Comparison of ENCODE assay signal across 8 cellular contexts in genomic region chr9:36191290-36191645, GRCh38. TPM values are rescaled to one million over a fixed set of nuclear protein-coding genes. Genes with fewer than 3 reads are reported as not detected.
DNase-seq lines count a peak whose midpoint lies in the region; ATAC-seq, FAIRE-seq and TF ChIP-seq lines count a peak whose summit lies in the region.

No MANE protein-coding gene starts in this region.

- peak overlapping the region; percentile 86 for H2AFZ ChIP-seq in keratinocyte (ENCODE audit: control insufficient read depth, low read length)

- no peaks in the 10 kb centered on the region for H3K9me3 ChIP-seq in SK-N-MC (ENCODE audit: low read depth, low read length)
- H3K9me3 ChIP-seq in ascending aorta = no peaks in the 10 kb centered on the region
- H3K9me3 ChIP-seq in keratinocyte (ENCODE audit: control insufficient read depth, low read depth, low read length) = no peaks in the 10 kb centered on the region

- H3K9me1 ChIP-seq in keratinocyte (ENCODE audit: control insufficient read depth, extremely low read depth, insufficient read depth, low read length) = peaks cover 11% of the 10 kb centered on the region

- H3K9ac ChIP-seq in SK-N-MC (ENCODE audit: insufficient read length) (peak overlapping the region; percentile 92), keratinocyte (ENCODE audit: control insufficient read depth, extremely low read depth, insufficient read depth, low read length) (peak overlapping the region; percentile 92)

- H3K4me3 ChIP-seq in SK-N-MC (peak overlapping the region; percentile 98), ascending aorta (peak overlapping the region; percentile 86 to 99), keratinocyte (ENCODE audit: control insufficient read depth in 2 of 3, extremely low read depth in 1 of 3, insufficient read depth in 2 of 3, low read depth in 1 of 3, low read length in 3 of 3) (peak overlapping the region; percentile 71 to 87 (median 77))

- peak overlapping the region; percentile 92 for H3K4me2 ChIP-seq in keratinocyte (ENCODE audit: control insufficient read depth, extremely low read depth, insufficient read depth, low read depth, low read length)

- peaks cover 30% of the 10 kb centered on the region for H4K20me1 ChIP-seq in keratinocyte (ENCODE audit: control insufficient read depth, extremely low read depth, insufficient read depth, low read length)

- dilution Hi-C loops in keratinocyte (cut with MboI; ENCODE audit: extremely low pct_ligation_motif_present, low sequenced_read_pairs) = loop anchor here (10.0 kb wide), 1 partner anchor 46 kb away; no protein-coding TSS in a partner anchor

- FAIRE-seq in keratinocyte (lab: Jason Lieb, UNC) = no peak

- no peaks in the 10 kb centered on the region for H3K27me3 ChIP-seq in ascending aorta
- H3K27me3 ChIP-seq in keratinocyte (ENCODE audit: control insufficient read depth, extremely low read depth, insufficient read depth, low read length) = no peaks in the 10 kb centered on the region

- no peak overlapping the region for H3K27ac ChIP-seq in SK-N-MC
- peak overlapping the region; percentile 94 to 95 for H3K27ac ChIP-seq in ascending aorta
- H3K27ac ChIP-seq in keratinocyte (ENCODE audit: control insufficient read depth, insufficient read depth, low read length) = peak overlapping the region; percentile 92

- DNase-seq in G401 (ENCODE audit: low spot score) = peak; percentile 26
- DNase-seq in SK-N-MC (ENCODE audit: low read depth, low spot score) = no peak
- no peak for DNase-seq in ascending aorta (ENCODE audit: low spot score in 2 of 2)
- DNase-seq in keratinocyte (ENCODE audit: low read depth, low spot score) = no peak
- peak; percentile 51 for DNase-seq in stimulated activated CD4-positive, alpha-beta T cell treated with anti-CD3 and anti-CD28 coated beads, Interleukin-4, amount 100 ng/mL, for 1 hour
- DNase-seq in epidermal melanocyte (ENCODE audit: insufficient read length, low spot score) = no peak
- DNase-seq in NCI-H187 treated with DMSO at 0.1 percent for 48 hours (lab: John Stamatoyannopoulos, UW) = no peak

- H3K36me3 ChIP-seq in SK-N-MC (ENCODE audit: insufficient read depth, low read length) = peaks cover 16% of the 10 kb centered on the region
- no peaks in the 10 kb centered on the region for H3K36me3 ChIP-seq in ascending aorta
- peaks cover 5 to 9% of the 10 kb centered on the region in 2 experiments for H3K36me3 ChIP-seq in keratinocyte (ENCODE audit: control insufficient read depth in 2 of 2, extremely low read depth in 1 of 2, insufficient read depth in 2 of 2, low read length in 2 of 2)

- H3K4me1 ChIP-seq in ascending aorta (peaks cover 4 to 31% of the 10 kb centered on the region in 2 donors), keratinocyte (ENCODE audit: control insufficient read depth, extremely low read depth, insufficient read depth, low read length) (peaks cover 38% of the 10 kb centered on the region)

- in situ Hi-C loops in G401 (cut with HindIII; ENCODE audit: low sequenced_read_pairs) = no loop called here

- intact Hi-C loops in ascending aorta (cut with DNase I) = loop anchor here (2.0 to 10.0 kb wide), 2 partner anchors 24 to 134 kb away; no protein-coding TSS in a partner anchor

- no peak for TF ChIP-seq CTCF in ascending aorta (IDR thresholded peaks at IDR 0.05)
- no peak for TF ChIP-seq CTCF in keratinocyte (optimal IDR thresholded peaks at IDR 0.05 in 1 of 3, IDR thresholded peaks at IDR 0.05 in 1 of 3, conservative IDR thresholded peaks at IDR 0.05 in 1 of 3; ENCODE audit: extremely low read depth in 1 of 3, insufficient read depth in 2 of 3, low read length in 3 of 3)

- H3K79me2 ChIP-seq in keratinocyte (ENCODE audit: control insufficient read depth, insufficient read depth, low read length) = peaks cover 54% of the 10 kb centered on the region

- ATAC-seq in HG02840 (IDR thresholded peaks at IDR 0.05; ENCODE audit: low FRiP score, unreplicated experiment) = peak; percentile 11

RNA-seq across cellular contexts. Expression of gene CLTA, which starts 0.5 kb away (rescaled TPM):
- total RNA-seq in G401 (2014; rRNA removed; shearing (Covaris generic)) = 630 and 665 TPM in 2 replicates
- total RNA-seq in ascending aorta = 222 TPM
- 231 to 325 TPM (median 290 TPM) in 3 replicates for polyA plus RNA-seq in keratinocyte
- polyA plus RNA-seq in keratinocyte (2011; ENCODE audit: low read depth) = 477 TPM
- 319 and 330 TPM in 2 replicates for polyA plus RNA-seq in keratinocyte (2011; cell fraction: cytosol; rRNA removed)
- polyA plus RNA-seq in keratinocyte (2011; cell fraction: nucleus; rRNA removed) = 135 and 169 TPM in 2 replicates
- polyA plus RNA-seq in keratinocyte (2012; ENCODE audit: low replicate concordance) = 204 and 273 TPM in 2 replicates
- polyA minus RNA-seq in keratinocyte = 80.4 to 100 TPM (median 94.7 TPM) in 3 replicates
- polyA minus RNA-seq in keratinocyte (2011; cell fraction: cytosol; rRNA and poly(A)+ RNA removed) = 128 TPM
- 34.9 and 42.8 TPM in 2 replicates for polyA minus RNA-seq in keratinocyte (2011; cell fraction: nucleus; rRNA and poly(A)+ RNA removed)

RNA-seq across cellular contexts. Expression of gene CCIN, which starts 22.1 kb away (rescaled TPM):
- total RNA-seq in G401 (2014; rRNA removed; shearing (Covaris generic)) = 0.62 TPM in 1 of 2 replicates, not detected in the other
- not detected for total RNA-seq in ascending aorta
- polyA plus RNA-seq in keratinocyte = 0.10 TPM in 1 of 3 replicates, not detected in the others
- not detected for polyA plus RNA-seq in keratinocyte (2011; ENCODE audit: low read depth)
- 0.04 and 0.05 TPM in 2 replicates for polyA plus RNA-seq in keratinocyte (2011; cell fraction: cytosol; rRNA removed)
- polyA plus RNA-seq in keratinocyte (2011; cell fraction: nucleus; rRNA removed) = 0.17 and 0.25 TPM in 2 replicates
- 0.06 TPM in 1 of 2 replicates, not detected in the other for polyA plus RNA-seq in keratinocyte (2012; ENCODE audit: low replicate concordance)
- polyA minus RNA-seq in keratinocyte = 0.16 TPM in 1 of 3 replicates, not detected in the others
- polyA minus RNA-seq in keratinocyte (2011; cell fraction: cytosol; rRNA and poly(A)+ RNA removed) = not detected
- polyA minus RNA-seq in keratinocyte (2011; cell fraction: nucleus; rRNA and poly(A)+ RNA removed) = not detected in 2 replicates

RNA-seq across cellular contexts. Expression of gene GLIPR2, which starts 54.7 kb away (rescaled TPM):
- 15.0 and 19.8 TPM in 2 replicates for total RNA-seq in G401 (2014; rRNA removed; shearing (Covaris generic))
- 54.4 TPM for total RNA-seq in ascending aorta
- 3.7 to 6.1 TPM (median 4.1 TPM) in 3 replicates for polyA plus RNA-seq in keratinocyte
- 0.36 TPM for polyA plus RNA-seq in keratinocyte (2011; ENCODE audit: low read depth)
- 4.2 and 4.7 TPM in 2 replicates for polyA plus RNA-seq in keratinocyte (2011; cell fraction: cytosol; rRNA removed)
- 3.5 and 3.6 TPM in 2 replicates for polyA plus RNA-seq in keratinocyte (2011; cell fraction: nucleus; rRNA removed)
- 0.89 and 2.8 TPM in 2 replicates for polyA plus RNA-seq in keratinocyte (2012; ENCODE audit: low replicate concordance)
- polyA minus RNA-seq in keratinocyte = 2.7 TPM in 2 of 3 replicates, not detected in the other
- 3.3 TPM for polyA minus RNA-seq in keratinocyte (2011; cell fraction: cytosol; rRNA and poly(A)+ RNA removed)
- 0.70 and 0.95 TPM in 2 replicates for polyA minus RNA-seq in keratinocyte (2011; cell fraction: nucleus; rRNA and poly(A)+ RNA removed)

Comparison
In these comparisons a context has a peak if more than half of its experiments do, and no peak if none do; other contexts are left out.
1. DNase-seq: peak in G401 (single experiment) and stimulated activated CD4-positive, alpha-beta T cell treated with anti-CD3 and anti-CD28 coated beads, Interleukin-4, amount 100 ng/mL, for 1 hour (single experiment); none in SK-N-MC (single experiment), ascending aorta (0 of 2), keratinocyte (single experiment), epidermal melanocyte (single experiment) and NCI-H187 treated with DMSO at 0.1 percent for 48 hours (single experiment).
2. Peak in every context shown above with its lines, with median percentiles within 50 percentile points of each other: H3K4me3 ChIP-seq.